ENCODE assay signal across 13 cellular contexts in the genomic region with DNA sequence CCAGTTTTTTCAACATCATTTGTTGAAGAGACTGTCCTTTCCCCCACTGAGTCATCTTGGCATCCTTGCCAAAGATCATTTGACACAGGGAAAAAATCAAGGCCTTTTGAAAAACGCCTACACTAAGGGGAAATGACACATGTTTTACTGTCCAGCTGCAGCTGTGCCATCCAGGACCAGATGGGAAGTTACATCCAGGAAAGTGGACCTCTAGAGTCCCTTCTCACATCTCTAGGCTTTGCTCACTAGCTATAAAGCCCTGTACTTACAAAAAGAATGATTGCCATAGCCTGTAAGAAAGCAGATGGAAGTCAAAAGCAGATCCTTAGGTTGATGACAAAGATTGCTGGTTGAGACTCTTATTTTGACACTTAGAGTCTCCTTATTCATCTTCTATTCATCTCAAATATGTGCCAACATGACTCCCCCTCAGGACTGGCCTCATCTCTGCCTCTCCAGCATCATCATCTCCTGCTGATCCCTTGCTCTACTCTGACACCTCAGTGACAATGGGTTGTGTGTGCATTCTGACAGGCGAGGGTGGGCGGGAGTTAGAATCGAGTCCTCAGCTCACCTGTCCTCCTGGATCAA. TPM values are rescaled to one million over a fixed set of nuclear protein-coding genes. Genes with fewer than 3 reads are reported as not detected.
DNase-seq lines count a peak whose midpoint lies in the region; ATAC-seq and TF ChIP-seq lines count a peak whose summit lies in the region.
"Had no signal": no experiment of that assay in that cellular context is flagged by ENCODE, and none has a peak within 500 bp of the region (broad histone marks: within the 10 kb centered on the region; RNA-seq: fewer than 3 reads in every experiment).

No MANE protein-coding gene starts in this region.

- H4K20me1 ChIP-seq in fibroblast of lung (ENCODE audit: control insufficient read depth, extremely low read depth, insufficient read depth, low read length) = no peaks in the 10 kb centered on the region

- peak overlapping the region; percentile 18 for H2AFZ ChIP-seq in fibroblast of lung (ENCODE audit: low read length)

- no peak overlapping the region for H3K4me3 Mint-ChIP-seq in glutamatergic neuron (ENCODE audit: unreplicated experiment)
- H3K4me3 Mint-ChIP-seq: activated CD8-positive, alpha-beta T cell treated with anti-CD3 and anti-CD28 coated beads, Interleukin-2, amount 10 ng/mL, durations not matched to agents 7 days and 5 days; IgD-negative memory B cell had no signal

- no peaks in the 10 kb centered on the region for H3K36me3 Mint-ChIP-seq in glutamatergic neuron (ENCODE audit: unreplicated experiment)

- ATAC-seq in RWPE2 (ENCODE audit: low read depth) = peak; percentile 85
- ATAC-seq in HG02884 (IDR thresholded peaks at IDR 0.05; ENCODE audit: unreplicated experiment) = no peak
- no peak for ATAC-seq in HG02973 (IDR thresholded peaks at IDR 0.05; ENCODE audit: unreplicated experiment)
- ATAC-seq: activated CD8-positive, alpha-beta T cell treated with anti-CD3 and anti-CD28 coated beads, Interleukin-2, amount 10 ng/mL, durations not matched to agents 7 days and 5 days had no signal

- no peaks in the 10 kb centered on the region for H3K9me3 Mint-ChIP-seq in glutamatergic neuron (ENCODE audit: unreplicated experiment)
- H3K9me3 Mint-ChIP-seq: IgD-negative memory B cell had no signal

- H3K4me1 ChIP-seq in RWPE2 (ENCODE audit: insufficient read depth, poor library complexity, severe bottlenecking) = peaks cover 17% of the 10 kb centered on the region
- H3K4me1 ChIP-seq in fibroblast of lung (ENCODE audit: control insufficient read depth, extremely low read depth, insufficient read depth, low read length) = peaks cover 5% of the 10 kb centered on the region
- peaks cover 23% of the 10 kb centered on the region for H3K4me1 ChIP-seq in skeletal muscle satellite cell (ENCODE audit: control insufficient read depth, insufficient read depth, low read length)

- no peaks in the 10 kb centered on the region for H3K79me2 ChIP-seq in fibroblast of lung (ENCODE audit: control insufficient read depth, insufficient read depth, low read length)

- no peaks in the 10 kb centered on the region for H3K27me3 ChIP-seq in RWPE2 (ENCODE audit: insufficient read depth, poor library complexity, severe bottlenecking)
- no peaks in the 10 kb centered on the region for H3K27me3 ChIP-seq in fibroblast of lung (ENCODE audit: control insufficient read depth, insufficient read depth, low read length)
- H3K27me3 ChIP-seq in skeletal muscle satellite cell (ENCODE audit: control insufficient read depth, insufficient read depth, low read length) = no peaks in the 10 kb centered on the region

- TF ChIP-seq CTCF in RWPE2 (IDR thresholded peaks at IDR 0.05; ENCODE audit: poor library complexity, severe bottlenecking) (no peak), fibroblast of lung (conservative IDR thresholded peaks at IDR 0.05 in 1 of 2, IDR thresholded peaks at IDR 0.05 in 1 of 2; ENCODE audit: low read depth in 1 of 2, low read length in 2 of 2) (no peak), glutamatergic neuron (IDR thresholded peaks at IDR 0.05; ENCODE audit: partially characterized antibody, unreplicated experiment) (no peak)

- no peaks in the 10 kb centered on the region for H3K36me3 ChIP-seq in RWPE2 (ENCODE audit: low read depth)
- no peaks in the 10 kb centered on the region for H3K36me3 ChIP-seq in fibroblast of lung (ENCODE audit: control insufficient read depth, insufficient read depth, low read length)
- H3K36me3 ChIP-seq in skeletal muscle satellite cell (ENCODE audit: insufficient read depth, low read length) = no peaks in the 10 kb centered on the region

- no peaks in the 10 kb centered on the region for H3K4me1 Mint-ChIP-seq in glutamatergic neuron (ENCODE audit: low read depth, unreplicated experiment)

- H3K27ac ChIP-seq in RWPE2 (ENCODE audit: poor library complexity, severe bottlenecking) (peak overlapping the region; percentile 58), fibroblast of lung (ENCODE audit: insufficient read depth, low read length) (peak overlapping the region; percentile 52)

- H3K4me3 ChIP-seq in RWPE2 (ENCODE audit: severe bottlenecking) (no peak overlapping the region), fibroblast of lung (replicated peaks in 1 of 4; ENCODE audit: control extremely low read depth in 1 of 4, insufficient read depth in 1 of 4, low read depth in 3 of 4, low read length in 4 of 4) (no peak overlapping the region), skeletal muscle satellite cell (ENCODE audit: low read length) (peak overlapping the region; percentile 16)

- no peak overlapping the region for H3K9ac ChIP-seq in fibroblast of lung (ENCODE audit: insufficient read depth, low read length)
- peak overlapping the region; percentile 18 for H3K9ac ChIP-seq in skeletal muscle satellite cell (ENCODE audit: low read depth, low read length)

- H3K4me2 ChIP-seq in fibroblast of lung (ENCODE audit: extremely low read depth, insufficient read depth, low read length) = peak overlapping the region; percentile 54
- peak overlapping the region; percentile 45 for H3K4me2 ChIP-seq in skeletal muscle satellite cell (ENCODE audit: low read length)

- H3K27ac Mint-ChIP-seq in glutamatergic neuron (ENCODE audit: unreplicated experiment) = no peak overlapping the region
- H3K27ac Mint-ChIP-seq: activated CD8-positive, alpha-beta T cell treated with anti-CD3 and anti-CD28 coated beads, Interleukin-2, amount 10 ng/mL, durations not matched to agents 7 days and 5 days; IgD-negative memory B cell had no signal

- no peaks in the 10 kb centered on the region for H3K27me3 Mint-ChIP-seq in glutamatergic neuron (ENCODE audit: unreplicated experiment)

- no peaks in the 10 kb centered on the region for H3K9me3 ChIP-seq in RWPE2 (ENCODE audit: severe bottlenecking)
- H3K9me3 ChIP-seq in fibroblast of lung (ENCODE audit: control insufficient read depth, insufficient read depth, low read depth, low read length) = no peaks in the 10 kb centered on the region
- H3K9me3 ChIP-seq in skeletal muscle satellite cell (replicated peaks; ENCODE audit: low read length) = no peaks in the 10 kb centered on the region

- peak; percentile 26 for DNase-seq in activated CD4-positive, alpha-beta T cell treated with anti-CD3 and anti-CD28 coated beads for 48 hours
- no peak for DNase-seq in activated CD4-positive, alpha-beta T cell treated with anti-CD3 and anti-CD28 coated beads, Interleukin-2, amount 50 U/mL, for 48 hours
- DNase-seq in RWPE2 (ENCODE audit: low spot score) (no peak), fibroblast of lung (ENCODE audit: low read depth in 2 of 2) (peak; percentile 78 to 86), glutamatergic neuron (no peak)
- DNase-seq: activated CD8-positive, alpha-beta T cell treated with anti-CD3 and anti-CD28 coated beads, Interleukin-2, amount 10 ng/mL, durations not matched to agents 7 days and 5 days; NCI-H2171; SHP77 treated with DMSO at 0.1 percent for 48 hours; small intestine had no signal

RNA-seq across cellular contexts. Expression of a gene that starts 22.8 kb away (rescaled TPM):
- total RNA-seq in fibroblast of lung = 0.51 and 3.8 TPM in 2 replicates
- 0.40 and 2.6 TPM in 2 replicates for polyA plus RNA-seq in fibroblast of lung
- polyA plus RNA-seq in fibroblast of lung (2012) = 0.58 and 2.8 TPM in 2 replicates
- polyA minus RNA-seq in fibroblast of lung (ENCODE audit: low replicate concordance) = 3.0 and 11.3 TPM in 2 replicates
- 3.8 and 4.4 TPM in 2 replicates for total RNA-seq in skeletal muscle satellite cell (2012; rRNA removed)
- 18.3 TPM for total RNA-seq in glutamatergic neuron (ENCODE audit: unreplicated experiment)

RNA-seq across cellular contexts. Expression of a gene that starts 49.8 kb away (rescaled TPM):
- total RNA-seq in fibroblast of lung = 4.9 and 7.4 TPM in 2 replicates
- polyA plus RNA-seq in fibroblast of lung = 10.8 and 14.9 TPM in 2 replicates
- 6.8 and 6.9 TPM in 2 replicates for polyA plus RNA-seq in fibroblast of lung (2012)
- polyA minus RNA-seq in fibroblast of lung (ENCODE audit: low replicate concordance) = 45.1 and 63.2 TPM in 2 replicates
- total RNA-seq in skeletal muscle satellite cell (2012; rRNA removed) = 15.7 and 18.1 TPM in 2 replicates
- total RNA-seq in glutamatergic neuron (ENCODE audit: unreplicated experiment) = 8.0 TPM

Comparison
In these comparisons a context has a peak if more than half of its experiments do, and no peak if none do; other contexts are left out.
1. DNase-seq: peak in activated CD4-positive, alpha-beta T cell treated with anti-CD3 and anti-CD28 coated beads for 48 hours (single experiment) and fibroblast of lung (2 of 2); none in activated CD4-positive, alpha-beta T cell treated with anti-CD3 and anti-CD28 coated beads, Interleukin-2, amount 50 U/mL, for 48 hours (0 of 2), RWPE2 (single experiment) and glutamatergic neuron (single experiment).